ENCODE assay signal across 9 cellular contexts in the genomic region with DNA sequence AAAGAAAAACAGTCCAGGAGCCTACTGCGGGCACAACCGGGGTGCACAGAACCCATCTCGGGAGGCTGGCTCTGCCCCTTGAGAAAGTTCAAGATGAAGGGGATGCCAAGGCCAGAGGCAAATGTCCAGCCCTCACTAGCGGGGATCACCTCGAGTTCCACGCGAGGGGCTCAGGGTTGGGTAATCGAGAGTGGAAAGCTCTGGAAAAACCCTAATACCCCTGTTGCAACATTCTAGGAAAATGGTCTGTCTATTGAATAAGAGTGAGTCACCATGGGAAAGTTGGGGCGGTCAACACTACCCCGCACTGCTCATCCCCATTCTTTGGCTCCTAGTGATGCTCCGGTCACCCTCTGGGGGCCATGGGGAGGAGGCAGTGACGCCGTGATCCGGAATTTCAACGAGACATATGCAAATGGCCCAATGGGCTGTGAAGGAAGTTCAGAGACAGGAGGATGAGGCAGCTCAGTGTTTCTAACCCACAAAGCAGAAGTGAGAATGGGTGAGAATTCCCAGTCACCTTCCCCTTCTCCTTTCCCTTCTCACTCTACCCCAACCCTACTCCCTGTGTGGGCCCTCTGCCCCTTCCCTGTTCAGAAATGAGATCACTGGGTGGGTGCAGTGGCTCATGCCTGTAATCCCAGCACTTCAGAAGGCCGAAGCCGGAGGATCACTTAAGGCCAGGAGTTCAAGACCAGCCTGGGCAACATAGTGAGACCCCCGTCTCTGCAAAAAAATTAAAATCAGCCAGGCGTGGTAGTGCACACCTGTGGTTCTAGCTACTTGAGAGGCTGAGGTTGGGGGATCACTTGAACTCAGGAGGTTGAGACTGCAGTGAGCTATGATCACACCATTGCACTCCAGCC. TPM values are rescaled to one million over a fixed set of nuclear protein-coding genes. Genes with fewer than 3 reads are reported as not detected.
DNase-seq lines count a peak whose midpoint lies in the region; ATAC-seq and TF ChIP-seq lines count a peak whose summit lies in the region.
"Had no signal": no experiment of that assay in that cellular context is flagged by ENCODE, and none has a peak within 500 bp of the region (broad histone marks: within the 10 kb centered on the region; RNA-seq: fewer than 3 reads in every experiment).

No MANE protein-coding gene starts in this region.

- H3K27me3 ChIP-seq in ascending aorta (no peaks in the 10 kb centered on the region), gastroesophageal sphincter (no peaks in the 10 kb centered on the region)

- peak overlapping the region; percentile 93 for H3K27ac Mint-ChIP-seq in memory B cell
- no peak overlapping the region for H3K27ac Mint-ChIP-seq in activated naive CD8-positive, alpha-beta T cell treated with anti-CD3 and anti-CD28 coated beads for 36 hours
- H3K27ac Mint-ChIP-seq in activated CD4-positive, alpha-beta T cell treated with anti-CD3 and anti-CD28 coated beads, Interleukin-2, amount 10 ng/mL, durations not matched to agents 24 days and 14 days: no peak overlapping the region

- H3K4me1 Mint-ChIP-seq in memory B cell: peaks cover 42% of the 10 kb centered on the region
- H3K4me1 Mint-ChIP-seq in activated naive CD8-positive, alpha-beta T cell treated with anti-CD3 and anti-CD28 coated beads for 36 hours: peaks cover 27% of the 10 kb centered on the region
- H3K4me1 Mint-ChIP-seq in activated CD4-positive, alpha-beta T cell treated with anti-CD3 and anti-CD28 coated beads, Interleukin-2, amount 10 ng/mL, durations not matched to agents 24 days and 14 days: peaks cover 30% of the 10 kb centered on the region

- no peaks in the 10 kb centered on the region for H3K27me3 Mint-ChIP-seq in memory B cell
- no peaks in the 10 kb centered on the region for H3K27me3 Mint-ChIP-seq in activated naive CD8-positive, alpha-beta T cell treated with anti-CD3 and anti-CD28 coated beads for 36 hours
- H3K27me3 Mint-ChIP-seq in activated CD4-positive, alpha-beta T cell treated with anti-CD3 and anti-CD28 coated beads, Interleukin-2, amount 10 ng/mL, durations not matched to agents 24 days and 14 days: peaks cover 6% of the 10 kb centered on the region

- DNase-seq in GM10266 (ENCODE audit: extremely low spot score): peak; percentile 78
- DNase-seq in RKO (ENCODE audit: low spot score): peak; percentile 66
- DNase-seq in memory B cell (ENCODE audit: low spot score in 2 of 2): peak; percentile 63 to 73
- no peak for DNase-seq in activated naive CD8-positive, alpha-beta T cell treated with anti-CD3 and anti-CD28 coated beads for 36 hours
- DNase-seq in ascending aorta (ENCODE audit: low spot score in 2 of 2): no peak
- no peak for DNase-seq in activated CD4-positive, alpha-beta T cell treated with anti-CD3 and anti-CD28 coated beads, Interleukin-2, amount 10 ng/mL, durations not matched to agents 24 days and 14 days

- intact Hi-C loops in ascending aorta (cut with DNase I): no loop called here
- intact Hi-C loops in activated CD4-positive, alpha-beta T cell treated with anti-CD3 and anti-CD28 coated beads, Interleukin-2, amount 10 ng/mL, durations not matched to agents 24 days and 14 days (cut with micrococcal nuclease): no loop called here

- no peak for TF ChIP-seq EP300 in gastroesophageal sphincter (IDR thresholded peaks at IDR 0.05)

- no peaks in the 10 kb centered on the region for H3K36me3 Mint-ChIP-seq in memory B cell
- H3K36me3 Mint-ChIP-seq in activated naive CD8-positive, alpha-beta T cell treated with anti-CD3 and anti-CD28 coated beads for 36 hours: no peaks in the 10 kb centered on the region
- H3K36me3 Mint-ChIP-seq in activated CD4-positive, alpha-beta T cell treated with anti-CD3 and anti-CD28 coated beads, Interleukin-2, amount 10 ng/mL, durations not matched to agents 24 days and 14 days (ENCODE audit: low read depth): no peaks in the 10 kb centered on the region

- H3K4me3 ChIP-seq in ascending aorta (no peak overlapping the region), gastroesophageal sphincter (no peak overlapping the region)
- H3K4me3 ChIP-seq: thoracic aorta had no signal

- H3K9me3 Mint-ChIP-seq in memory B cell: no peaks in the 10 kb centered on the region
- no peaks in the 10 kb centered on the region for H3K9me3 Mint-ChIP-seq in activated naive CD8-positive, alpha-beta T cell treated with anti-CD3 and anti-CD28 coated beads for 36 hours
- H3K9me3 Mint-ChIP-seq in activated CD4-positive, alpha-beta T cell treated with anti-CD3 and anti-CD28 coated beads, Interleukin-2, amount 10 ng/mL, durations not matched to agents 24 days and 14 days: no peaks in the 10 kb centered on the region

- peak overlapping the region; percentile 70 for H3K4me3 Mint-ChIP-seq in memory B cell
- H3K4me3 Mint-ChIP-seq in activated naive CD8-positive, alpha-beta T cell treated with anti-CD3 and anti-CD28 coated beads for 36 hours: no peak overlapping the region
- H3K4me3 Mint-ChIP-seq in activated CD4-positive, alpha-beta T cell treated with anti-CD3 and anti-CD28 coated beads, Interleukin-2, amount 10 ng/mL, durations not matched to agents 24 days and 14 days: no peak overlapping the region

- ATAC-seq in HG02763 (IDR thresholded peaks at IDR 0.05; ENCODE audit: unreplicated experiment) (peak; percentile 51), memory B cell (ENCODE audit: low read depth) (peak; percentile 77), gastroesophageal sphincter (no peak)

- TF ChIP-seq POLR2A in gastroesophageal sphincter (IDR thresholded peaks at IDR 0.05): no peak

- H3K36me3 ChIP-seq in ascending aorta (no peaks in the 10 kb centered on the region), gastroesophageal sphincter (no peaks in the 10 kb centered on the region)
- H3K36me3 ChIP-seq: thoracic aorta had no signal

- H3K4me1 ChIP-seq in ascending aorta: peaks cover 4 to 5% of the 10 kb centered on the region in 2 donors
- H3K4me1 ChIP-seq in gastroesophageal sphincter: peaks cover 0 to 16% (median 10%) of the 10 kb centered on the region in 3 donors

- TF ChIP-seq CTCF in GM10266 (IDR thresholded peaks at IDR 0.05; ENCODE audit: control insufficient read depth, insufficient read depth, low read depth, missing control alignments) (no peak), ascending aorta (IDR thresholded peaks at IDR 0.05) (no peak), gastroesophageal sphincter (IDR thresholded peaks at IDR 0.05) (no peak)

- H3K27ac ChIP-seq in ascending aorta (no peak overlapping the region), gastroesophageal sphincter (no peak overlapping the region)
- H3K27ac ChIP-seq: thoracic aorta had no signal

- whole genome bisulfite sequencing in gastroesophageal sphincter (ENCODE audit: low coverage in 1 of 2), 2 donors: 91 to 96% methylated on average over 9 to 10 of the region's 19 CpGs

- H3K9me3 ChIP-seq in ascending aorta (no peaks in the 10 kb centered on the region), gastroesophageal sphincter (no peaks in the 10 kb centered on the region)
- H3K9me3 ChIP-seq: thoracic aorta had no signal

RNA-seq across cellular contexts. Expression of a gene that starts 22.4 kb away (rescaled TPM):
- 10 to 100 TPM; 16.6 to 17.9 TPM for total RNA-seq in activated naive CD8-positive, alpha-beta T cell treated with anti-CD3 and anti-CD28 coated beads for 36 hours
- total RNA-seq in ascending aorta (620 TPM), gastroesophageal sphincter (100 to 1,000 TPM in 1 of 4 donors, 10 to 100 TPM in 3; 11.5 to 423 (median 38.2) TPM)
- 78.3 and 81.5 TPM in 2 replicates for total RNA-seq in activated CD4-positive, alpha-beta T cell treated with anti-CD3 and anti-CD28 coated beads, Interleukin-2, amount 10 ng/mL, durations not matched to agents 24 days and 14 days

RNA-seq across cellular contexts. Expression of a gene that starts 41.0 kb away (rescaled TPM):
- total RNA-seq in activated naive CD8-positive, alpha-beta T cell treated with anti-CD3 and anti-CD28 coated beads for 36 hours: 10 to 100 TPM; 39.1 to 43.7 TPM
- total RNA-seq in ascending aorta: 41.8 TPM
- 10 to 100 TPM; 24.1 to 53.0 (median 38.8) TPM for total RNA-seq in gastroesophageal sphincter
- 65.6 and 67.8 TPM in 2 replicates for total RNA-seq in activated CD4-positive, alpha-beta T cell treated with anti-CD3 and anti-CD28 coated beads, Interleukin-2, amount 10 ng/mL, durations not matched to agents 24 days and 14 days

Comparison
In these comparisons a context has a peak if more than half of its experiments do, and no peak if none do; other contexts are left out.
1. DNase-seq: peak in GM10266 (single experiment), RKO (single experiment) and memory B cell (2 of 2); none in activated naive CD8-positive, alpha-beta T cell treated with anti-CD3 and anti-CD28 coated beads for 36 hours (single experiment), ascending aorta (0 of 2) and activated CD4-positive, alpha-beta T cell treated with anti-CD3 and anti-CD28 coated beads, Interleukin-2, amount 10 ng/mL, durations not matched to agents 24 days and 14 days (single experiment).